10 cellular contexts compared by ENCODE assay signal in genomic region chr13:30125422-30126073, GRCh38.
DNase-seq lines count a peak whose midpoint lies in the region; ATAC-seq and TF ChIP-seq lines count a peak whose summit lies in the region.
"Had no signal": no experiment of that assay in that cellular context is flagged by ENCODE, and none has a peak within 500 bp of the region (broad histone marks: within the 10 kb centered on the region; RNA-seq: fewer than 3 reads in every experiment).

No MANE protein-coding gene starts in this region.

- H3K36me3 Mint-ChIP-seq in activated CD8-positive, alpha-beta memory T cell treated with anti-CD3 and anti-CD28 coated beads, Interleukin-2, amount 10 ng/mL, durations not matched to agents 7 days and 5 days = no peaks in the 10 kb centered on the region

- H3K4me1 Mint-ChIP-seq in activated CD8-positive, alpha-beta memory T cell treated with anti-CD3 and anti-CD28 coated beads, Interleukin-2, amount 10 ng/mL, durations not matched to agents 7 days and 5 days = peaks cover 22% of the 10 kb centered on the region

- TF ChIP-seq CTCF in omental fat pad (IDR thresholded peaks at IDR 0.05) = no peak

- H3K9me3 Mint-ChIP-seq in activated CD8-positive, alpha-beta memory T cell treated with anti-CD3 and anti-CD28 coated beads, Interleukin-2, amount 10 ng/mL, durations not matched to agents 7 days and 5 days (ENCODE audit: low read depth) = no peaks in the 10 kb centered on the region

- peak; percentile 86 for DNase-seq in DMS153 (lab: John Stamatoyannopoulos, UW)
- peak; percentile 56 for DNase-seq in NCI-H2196 (lab: John Stamatoyannopoulos, UW; ENCODE audit: unreplicated experiment)
- DNase-seq in epidermal melanocyte (ENCODE audit: insufficient read length, low spot score) = peak; percentile 52
- DNase-seq in omental fat pad (ENCODE audit: low spot score) = no peak
- DNase-seq in activated CD8-positive, alpha-beta memory T cell treated with anti-CD3 and anti-CD28 coated beads, Interleukin-2, amount 10 ng/mL, durations not matched to agents 7 days and 5 days = no peak
- no peak for DNase-seq in stimulated activated CD4-positive, alpha-beta T cell treated with anti-CD3 and anti-CD28 coated beads, Interleukin-2, amount 100 ng/mL, for 24 hours
- no peak for DNase-seq in NCI-H1436 treated with DMSO at 0.1 percent for 48 hours (lab: John Stamatoyannopoulos, UW)
- DNase-seq: stimulated activated CD8-positive, alpha-beta memory T cell treated with anti-CD3 and anti-CD28 coated beads, Interleukin-4, amount 100 ng/mL, for 48 hours had no signal

- ATAC-seq in omental fat pad (ENCODE audit: low FRiP score) (peak; percentile 94), GM19455 (IDR thresholded peaks at IDR 0.05; ENCODE audit: unreplicated experiment) (no peak)
- ATAC-seq in activated CD8-positive, alpha-beta memory T cell treated with anti-CD3 and anti-CD28 coated beads, Interleukin-2, amount 10 ng/mL, durations not matched to agents 7 days and 5 days = no peak

- no peaks in the 10 kb centered on the region for H3K27me3 Mint-ChIP-seq in activated CD8-positive, alpha-beta memory T cell treated with anti-CD3 and anti-CD28 coated beads, Interleukin-2, amount 10 ng/mL, durations not matched to agents 7 days and 5 days

- CTCF ChIA-PET in activated CD8-positive, alpha-beta memory T cell treated with anti-CD3 and anti-CD28 coated beads, Interleukin-2, amount 10 ng/mL, durations not matched to agents 7 days and 5 days (lab: Charles Lee) = interaction anchor here (1.2 to 2.2 kb wide), 3 partner anchors 11 to 221 kb away, joined by 3 to 10 read pairs (median 3); no protein-coding TSS in a partner anchor

- no peak overlapping the region for H3K4me3 Mint-ChIP-seq in activated CD8-positive, alpha-beta memory T cell treated with anti-CD3 and anti-CD28 coated beads, Interleukin-2, amount 10 ng/mL, durations not matched to agents 7 days and 5 days
- H3K4me3 Mint-ChIP-seq: neural crest cell had no signal

- no peak overlapping the region for H3K27ac Mint-ChIP-seq in activated CD8-positive, alpha-beta memory T cell treated with anti-CD3 and anti-CD28 coated beads, Interleukin-2, amount 10 ng/mL, durations not matched to agents 7 days and 5 days

Comparison
In these comparisons a context has a peak if more than half of its experiments do, and no peak if none do; other contexts are left out.
1. DNase-seq: peak in DMS153 (single experiment), NCI-H2196 (single experiment) and epidermal melanocyte (single experiment); none in omental fat pad (single experiment), activated CD8-positive, alpha-beta memory T cell treated with anti-CD3 and anti-CD28 coated beads, Interleukin-2, amount 10 ng/mL, durations not matched to agents 7 days and 5 days (single experiment), stimulated activated CD4-positive, alpha-beta T cell treated with anti-CD3 and anti-CD28 coated beads, Interleukin-2, amount 100 ng/mL, for 24 hours (0 of 2) and NCI-H1436 treated with DMSO at 0.1 percent for 48 hours (single experiment).